ENCODE assay signal across 1 cellular context in the genomic region with DNA sequence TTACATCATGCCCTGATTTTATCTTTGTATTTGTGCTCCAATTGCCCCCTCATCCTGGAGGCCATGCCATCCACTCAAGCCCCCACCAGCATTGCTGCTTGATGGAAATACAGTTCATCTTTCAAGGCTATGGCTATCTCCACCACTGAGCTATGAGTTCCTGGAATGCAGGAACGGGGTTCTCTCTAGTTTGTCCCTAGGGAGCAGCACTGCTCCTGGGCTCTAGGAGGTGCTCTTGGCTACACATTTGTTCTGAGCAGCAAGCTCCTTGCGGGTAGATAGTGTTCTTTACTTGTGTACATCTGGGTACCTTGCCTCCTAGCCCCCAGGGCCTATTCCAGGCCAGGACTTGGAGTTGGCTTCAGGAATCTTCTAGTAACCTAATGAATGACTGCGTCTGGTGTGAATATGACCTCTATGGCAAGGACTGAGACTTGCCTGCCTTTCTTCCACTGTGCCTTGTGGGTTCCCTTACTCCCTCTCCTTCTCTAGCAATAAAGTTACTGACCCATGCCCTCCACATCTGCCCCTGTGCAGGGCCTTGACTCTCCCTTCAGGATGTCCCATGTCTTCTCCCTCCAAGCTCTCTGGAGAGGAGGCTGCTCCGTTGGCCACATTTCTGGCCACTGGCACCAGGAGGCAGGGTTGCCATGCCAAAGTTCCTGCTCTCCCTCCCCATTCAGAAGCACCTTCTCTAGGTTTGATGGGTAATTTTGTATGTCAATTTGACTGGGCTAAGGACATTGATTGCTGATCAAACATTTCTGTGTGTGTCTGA.
TF ChIP-seq lines count a peak whose summit lies in the region.

No MANE protein-coding gene starts in this region.

TF ChIP-seq in A549, 52 proteins besides CTCF, POLR2A, EP300 and RAD21 (continued from another document):
- TF ChIP-seq JUNB (IDR thresholded peaks at IDR 0.05): no peak
- no peak for TF ChIP-seq POLR2AphosphoS2 (conservative IDR thresholded peaks at IDR 0.05; ENCODE audit: low read length)
- TF ChIP-seq RCOR1 (IDR thresholded peaks at IDR 0.05; ENCODE audit: low read depth, low read length): no peak
- no peak for TF ChIP-seq SMC3 (IDR thresholded peaks at IDR 0.05)
- TF ChIP-seq, protein P1, sequence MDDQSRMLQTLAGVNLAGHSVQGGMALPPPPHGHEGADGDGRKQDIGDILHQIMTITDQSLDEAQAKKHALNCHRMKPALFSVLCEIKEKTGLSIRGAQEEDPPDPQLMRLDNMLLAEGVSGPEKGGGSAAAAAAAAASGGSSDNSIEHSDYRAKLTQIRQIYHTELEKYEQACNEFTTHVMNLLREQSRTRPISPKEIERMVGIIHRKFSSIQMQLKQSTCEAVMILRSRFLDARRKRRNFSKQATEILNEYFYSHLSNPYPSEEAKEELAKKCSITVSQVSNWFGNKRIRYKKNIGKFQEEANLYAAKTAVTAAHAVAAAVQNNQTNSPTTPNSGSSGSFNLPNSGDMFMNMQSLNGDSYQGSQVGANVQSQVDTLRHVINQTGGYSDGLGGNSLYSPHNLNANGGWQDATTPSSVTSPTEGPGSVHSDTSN (IDR thresholded peaks at IDR 0.05): no peak
- no peak for TF ChIP-seq FOSB (CRISPR knock-in tag; IDR thresholded peaks at IDR 0.05)
- TF ChIP-seq FOXS1 (CRISPR knock-in tag; IDR thresholded peaks at IDR 0.05): no peak
